ENCODE assay signal across 24 cellular contexts in the genomic region with DNA sequence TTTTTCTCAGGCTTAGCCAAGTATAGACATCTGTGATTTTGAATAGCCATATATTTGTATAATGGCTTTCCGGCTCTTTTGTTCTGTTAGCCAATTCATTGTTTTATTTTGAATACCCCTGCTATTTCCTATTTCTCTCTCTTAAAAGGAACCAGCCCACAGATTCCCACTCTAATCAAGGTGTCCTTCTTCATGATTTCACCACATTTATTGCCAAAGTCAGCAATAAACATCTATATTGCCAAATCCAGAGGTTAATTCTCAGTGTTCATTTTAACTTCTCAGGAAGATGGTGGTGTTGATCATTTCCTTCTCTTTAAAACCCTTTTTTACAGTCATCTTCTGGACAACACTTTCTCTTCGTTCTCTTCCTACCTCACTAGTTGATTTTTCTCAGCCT. TPM values are rescaled to one million over a fixed set of nuclear protein-coding genes. Genes with fewer than 3 reads are reported as not detected.
DNase-seq lines count a peak whose midpoint lies in the region; ATAC-seq, FAIRE-seq and TF ChIP-seq lines count a peak whose summit lies in the region.
"Had no signal": no experiment of that assay in that cellular context is flagged by ENCODE, and none has a peak within 500 bp of the region (broad histone marks: within the 10 kb centered on the region; RNA-seq: fewer than 3 reads in every experiment).

No MANE protein-coding gene starts in this region.

- TF ChIP-seq POLR2A in HepG2 (IDR thresholded peaks at IDR 0.05; ENCODE audit: insufficient read depth in 1 of 2, low read depth in 2 of 2, low read length in 2 of 2) (no peak), right lobe of liver (IDR thresholded peaks at IDR 0.05) (no peak), K562 (conservative IDR thresholded peaks at IDR 0.05) (no peak), endothelial cell of umbilical vein (IDR thresholded peaks at IDR 0.05; ENCODE audit: low read depth, low read length) (no peak), gastroesophageal sphincter (IDR thresholded peaks at IDR 0.05) (no peak)

- no peaks in the 10 kb centered on the region for H3K36me3 ChIP-seq in HepG2 (replicated peaks in 1 of 2; ENCODE audit: control insufficient read depth in 1 of 2, insufficient read depth in 2 of 2, low read length in 2 of 2)
- no peaks in the 10 kb centered on the region for H3K36me3 ChIP-seq in right lobe of liver
- H3K36me3 ChIP-seq in K562 (ENCODE audit: control insufficient read depth, insufficient read depth, low read length) = no peaks in the 10 kb centered on the region
- H3K36me3 ChIP-seq in endothelial cell of umbilical vein (ENCODE audit: control insufficient read depth in 2 of 2, extremely low read depth in 1 of 2, insufficient read depth in 2 of 2, low read length in 2 of 2) = no peaks in the 10 kb centered on the region
- H3K36me3 ChIP-seq in gastroesophageal sphincter = no peaks in the 10 kb centered on the region
- H3K36me3 ChIP-seq: BE2C, BLaER1 had no signal

- no peak for TF ChIP-seq CTCF in HepG2 (CRISPR knock-in tag; IDR thresholded peaks at IDR 0.05)
- TF ChIP-seq CTCF in right lobe of liver (IDR thresholded peaks at IDR 0.05) = no peak
- TF ChIP-seq CTCF in K562 (IDR thresholded peaks at IDR 0.05 in 2 of 3, conservative IDR thresholded peaks at IDR 0.05 in 1 of 3; ENCODE audit: insufficient read depth in 2 of 3, low read depth in 1 of 3, low read length in 3 of 3) = no peak
- no peak for TF ChIP-seq CTCF in endothelial cell of umbilical vein (IDR thresholded peaks at IDR 0.05; ENCODE audit: extremely low read depth in 1 of 2, insufficient read depth in 1 of 2, low read depth in 1 of 2, low read length in 2 of 2)
- no peak for TF ChIP-seq CTCF in gastroesophageal sphincter (IDR thresholded peaks at IDR 0.05)

- BruUV-seq in HepG2 (replicated peaks; lab: Mats Ljungman, UMichigan) = no TSS peak
- no TSS peak for BruUV-seq in K562 (replicated peaks; lab: Mats Ljungman, UMichigan)
- BruUV-seq in endothelial cell of umbilical vein (replicated peaks; lab: Mats Ljungman, UMichigan) = no TSS peak

- ATAC-seq in HepG2 (no peak), right lobe of liver (no peak), K562 (no peak), gastroesophageal sphincter (no peak)

- WGBS in HepG2 (ENCODE audit: low lambda C conversion rate) = 1% methylated on average over 2 of the region's 2 CpGs
- 57% methylated on average over 1 of the region's 2 CpGs for WGBS in right lobe of liver (ENCODE audit: insufficient coverage, low coverage, low lambda C conversion rate, missing lambda C conversion rate)
- 12% methylated on average over 2 of the region's 2 CpGs for WGBS in K562 (ENCODE audit: insufficient coverage, low coverage, missing lambda C conversion rate)
- 41 to 80% methylated on average over 1 to 2 of the region's 2 CpGs for WGBS in gastroesophageal sphincter (ENCODE audit: low coverage in 1 of 2), 2 donors

- FAIRE-seq in HepG2 (lab: Jason Lieb, UNC) (no peak), K562 (lab: Jason Lieb, UNC) (no peak), endothelial cell of umbilical vein (lab: Jason Lieb, UNC) (no peak)
- FAIRE-seq: GM12891 had no signal

- in situ Hi-C loops in HepG2 (cut with HindIII; ENCODE audit: extremely low pct_ligation_motif_present, low pct_unique_long_range_greater_than_20kb) (no loop called here), K562 (cut with MboI) (no loop called here)

- H3K4me3 ChIP-seq in HepG2 (replicated peaks in 1 of 3; ENCODE audit: insufficient read depth in 1 of 3, low read depth in 2 of 3, low read length in 3 of 3) (no peak overlapping the region), right lobe of liver (no peak overlapping the region), K562 (no peak overlapping the region), endothelial cell of umbilical vein (replicated peaks in 1 of 3; ENCODE audit: insufficient read depth in 1 of 3, low read depth in 1 of 3, low read length in 3 of 3) (no peak overlapping the region), gastroesophageal sphincter (no peak overlapping the region)
- H3K4me3 ChIP-seq: BLaER1 had no signal

- TF ChIP-seq RAD21 in HepG2 (CRISPR knock-in tag; IDR thresholded peaks at IDR 0.05) (no peak), K562 (CRISPR knock-in tag; conservative IDR thresholded peaks at IDR 0.05 in 1 of 2, IDR thresholded peaks at IDR 0.05 in 1 of 2) (no peak)

- H3K9me3 ChIP-seq in HepG2 (ENCODE audit: low read length) (no peaks in the 10 kb centered on the region), right lobe of liver (no peaks in the 10 kb centered on the region), K562 (replicated peaks; ENCODE audit: control insufficient read depth, insufficient read depth, low read depth, low read length) (no peaks in the 10 kb centered on the region), endothelial cell of umbilical vein (replicated peaks; ENCODE audit: control insufficient read depth, insufficient read depth, low read length) (no peaks in the 10 kb centered on the region), gastroesophageal sphincter (no peaks in the 10 kb centered on the region)
- H3K9me3 ChIP-seq: BE2C, BLaER1 had no signal

- no peaks in the 10 kb centered on the region for H4K20me1 ChIP-seq in HepG2 (ENCODE audit: insufficient read depth, low read length)
- H4K20me1 ChIP-seq in K562 (replicated peaks; ENCODE audit: control insufficient read depth, insufficient read depth, low read length) = no peaks in the 10 kb centered on the region
- no peaks in the 10 kb centered on the region for H4K20me1 ChIP-seq in endothelial cell of umbilical vein (replicated peaks; ENCODE audit: control insufficient read depth, extremely low read depth, insufficient read depth, low read length)
- H4K20me1 ChIP-seq: BLaER1 had no signal

- intact Hi-C loops in HepG2 (cut with micrococcal nuclease; ENCODE audit: unreplicated experiment) (no loop called here), right lobe of liver (cut with DNase I) (no loop called here), K562 (cut with micrococcal nuclease) (no loop called here), endothelial cell of umbilical vein (cut with micrococcal nuclease) (no loop called here)

- DNase-seq in HepG2 (ENCODE audit: low spot score) (no peak), right lobe of liver (no peak), K562 (ENCODE audit: extremely low read depth in 1 of 4, low spot score in 3 of 4) (no peak), endothelial cell of umbilical vein (ENCODE audit: low read depth, low spot score) (peak; percentile 65), HPDE6-E6E7 (ENCODE audit: extremely low spot score) (no peak), GF-D8 (lab: John Stamatoyannopoulos, UW) (no peak)
- DNase-seq: ACHN; BE2C; C1 segment of cervical spinal cord; CD4-positive, alpha-beta memory T cell; CD4-positive, CD25-positive, alpha-beta regulatory T cell; CD8-positive, alpha-beta memory T cell; COR-L47; DMS 273 treated with DMSO at 0.1 percent for 48 hours; DMS153; DMS53; DMS79; DND-41; EL; GDM1 had no signal

- no peaks in the 10 kb centered on the region for H3K4me1 ChIP-seq in HepG2 (ENCODE audit: insufficient read depth, low read length)
- no peaks in the 10 kb centered on the region for H3K4me1 ChIP-seq in right lobe of liver
- H3K4me1 ChIP-seq in K562 (replicated peaks in 1 of 2; ENCODE audit: control insufficient read depth in 2 of 2, insufficient read depth in 2 of 2, low read length in 2 of 2) = no peaks in the 10 kb centered on the region; a peak in 1 of 5 replicates
- peaks cover 6% of the 10 kb centered on the region for H3K4me1 ChIP-seq in endothelial cell of umbilical vein (ENCODE audit: control insufficient read depth, extremely low read depth, insufficient read depth, low read length)
- peaks cover 0 to 4% (median 0%) of the 10 kb centered on the region in 3 donors for H3K4me1 ChIP-seq in gastroesophageal sphincter
- H3K4me1 ChIP-seq: BE2C, BLaER1 had no signal

- H2AFZ ChIP-seq in HepG2 (ENCODE audit: low read length) (no peak overlapping the region), K562 (ENCODE audit: low read depth, low read length) (no peak overlapping the region), endothelial cell of umbilical vein (ENCODE audit: low read depth, low read length) (no peak overlapping the region)

- POLR2A ChIA-PET in HepG2 (lab: Yijun Ruan, JAX) (no interaction called here), K562 (lab: Yijun Ruan, JAX) (no interaction called here), endothelial cell of umbilical vein (lab: Charles Lee) (no interaction called here)

- H3K9ac ChIP-seq in HepG2 (ENCODE audit: insufficient read depth, low read depth, low read length) (no peak overlapping the region), K562 (ENCODE audit: insufficient read depth in 1 of 2, low read depth in 2 of 2, low read length in 2 of 2) (no peak overlapping the region), endothelial cell of umbilical vein (replicated peaks; ENCODE audit: extremely low read depth, insufficient read depth, low read length) (no peak overlapping the region)
- H3K9ac ChIP-seq: BLaER1 had no signal

- H3K9me1 ChIP-seq in K562 (ENCODE audit: control insufficient read depth, insufficient read depth, low read length) (no peaks in the 10 kb centered on the region), endothelial cell of umbilical vein (replicated peaks; ENCODE audit: control insufficient read depth, extremely low read depth, insufficient read depth, low read length) (no peaks in the 10 kb centered on the region)

- H3K4me2 ChIP-seq in HepG2 (ENCODE audit: low read depth, low read length) = no peak overlapping the region
- no peak overlapping the region for H3K4me2 ChIP-seq in K562 (ENCODE audit: insufficient read depth, low read length)
- H3K4me2 ChIP-seq in endothelial cell of umbilical vein (ENCODE audit: insufficient read depth, low read length) = no peak overlapping the region
- H3K4me2 ChIP-seq: BLaER1 had no signal

- no peak for TF ChIP-seq EP300 in HepG2 (IDR thresholded peaks at IDR 0.05; ENCODE audit: low read depth in 2 of 2, low read length in 2 of 2)
- TF ChIP-seq EP300 in HepG2 (CRISPR knock-in tag; IDR thresholded peaks at IDR 0.05; ENCODE audit: borderline replicate concordance) = no peak
- TF ChIP-seq EP300 in K562 (IDR thresholded peaks at IDR 0.05; ENCODE audit: low read length) = no peak
- TF ChIP-seq EP300 in gastroesophageal sphincter (IDR thresholded peaks at IDR 0.05) = no peak

- H3K79me2 ChIP-seq in HepG2 (ENCODE audit: insufficient read depth, low read length) = no peaks in the 10 kb centered on the region
- no peaks in the 10 kb centered on the region for H3K79me2 ChIP-seq in K562 (ENCODE audit: control insufficient read depth, insufficient read depth, low read length)
- no peaks in the 10 kb centered on the region for H3K79me2 ChIP-seq in endothelial cell of umbilical vein (ENCODE audit: control insufficient read depth, insufficient read depth, low read length)

- CTCF ChIA-PET in HepG2 (lab: Yijun Ruan, JAX; ENCODE audit: low intra/inter-chr PET ratio, low total read pairs) (no interaction called here), K562 (lab: Yijun Ruan, JAX; ENCODE audit: low intra/inter-chr PET ratio) (no interaction called here), endothelial cell of umbilical vein (lab: Charles Lee) (interaction anchor here (0.6 to 1.3 kb wide), 3 partner anchors 26 to 898 kb away, joined by 3 to 4 read pairs (median 3); no protein-coding TSS in a partner anchor)

- dilution Hi-C loops in endothelial cell of umbilical vein (cut with MboI; ENCODE audit: extremely low pct_ligation_motif_present, low sequenced_read_pairs) = no loop called here

- no peak overlapping the region for H3K27ac ChIP-seq in HepG2 (ENCODE audit: extremely low read length, insufficient read depth, low read length)
- H3K27ac ChIP-seq in right lobe of liver = no peak overlapping the region
- no peak overlapping the region for H3K27ac ChIP-seq in K562 (ENCODE audit: extremely low read depth, low read depth, low read length)
- H3K27ac ChIP-seq in endothelial cell of umbilical vein (ENCODE audit: insufficient read depth, low read depth, low read length) = no peak overlapping the region
- H3K27ac ChIP-seq in gastroesophageal sphincter = no peak overlapping the region
- H3K27ac ChIP-seq: 22Rv1, BLaER1 had no signal

- H3K27me3 ChIP-seq in HepG2 (ENCODE audit: control insufficient read depth in 1 of 2, insufficient read depth in 2 of 2, low read length in 2 of 2) (no peaks in the 10 kb centered on the region), right lobe of liver (no peaks in the 10 kb centered on the region), K562 (ENCODE audit: control insufficient read depth in 2 of 2, insufficient read depth in 2 of 2, low read length in 2 of 2) (no peaks in the 10 kb centered on the region), endothelial cell of umbilical vein (ENCODE audit: control insufficient read depth in 2 of 2, insufficient read depth in 2 of 2, low read length in 2 of 2) (no peaks in the 10 kb centered on the region), gastroesophageal sphincter (no peaks in the 10 kb centered on the region)
- H3K27me3 ChIP-seq: BE2C, BLaER1 had no signal

RNA-seq across cellular contexts. Expression of a gene that starts 13.1 kb away (rescaled TPM):
- total RNA-seq in HepG2 (2016; rRNA removed; fragmentation: Illumina TruSeq; extraction: Trizol) (61.4 and 62.3 TPM in 2 replicates), right lobe of liver (100 to 1,000 TPM in 2 of 6 experiments, 10 to 100 TPM in 4; 49.4 to 129 (median 74.5) TPM), K562 (2014; rRNA removed) (38.3 and 40.9 TPM in 2 replicates), K562 (2014; rRNA removed; fragmentation: Illumina TruSeq; extraction: Trizol) (62.8 and 75.6 TPM in 2 replicates), K562 (2015; rRNA removed; fragmentation: Illumina TruSeq; extraction: Trizol) (60.5 and 63.6 TPM in 2 replicates), K562 (2021) (77.8 and 89.2 TPM in 2 replicates), endothelial cell of umbilical vein (235 and 272 TPM in 2 replicates), gastroesophageal sphincter (100 to 1,000 TPM; 106 to 127 (median 116) TPM)
- 20.6 and 24.7 TPM in 2 replicates for total RNA-seq in HepG2 (2016; cell fraction: cytosol; rRNA removed; fragmentation: Illumina TruSeq; extraction: Trizol; ENCODE audit: low read depth)
- total RNA-seq in HepG2 (2016; cell fraction: insoluble cytoplasmic fraction; rRNA removed; fragmentation: Illumina TruSeq; extraction: Trizol) = 58.6 TPM in 2 replicates
- total RNA-seq in HepG2 (2016; cell fraction: membrane; rRNA removed; fragmentation: Illumina TruSeq; extraction: Trizol) = 55.8 and 67.6 TPM in 2 replicates
- 88.9 and 104 TPM in 2 replicates for total RNA-seq in HepG2 (2016; cell fraction: nucleus; rRNA removed; fragmentation: Illumina TruSeq; extraction: Trizol)
- polyA plus RNA-seq in HepG2 (2011; rRNA removed) (35.3 and 44.8 TPM in 2 replicates), K562 (2011; rRNA removed) (39.6 and 52.0 TPM in 2 replicates), K562 (2014; fragmentation: Illumina TruSeq; extraction: Trizol) (48.6 and 64.6 TPM in 2 replicates), K562 (2014; fragmentation: Nextera tagmentation; extraction: Ambion mirVana) (10 to 100 TPM; 18.5 to 20.3 TPM), K562 (2014; rRNA removed) (42.5 and 44.2 TPM in 2 replicates), endothelial cell of umbilical vein (30.9 and 37.6 TPM in 2 replicates)
- polyA plus RNA-seq in HepG2 (2011; cell fraction: cytosol; rRNA removed) = 18.4 and 22.5 TPM in 2 replicates
- polyA plus RNA-seq in HepG2 (2011; cell fraction: nucleus; rRNA removed) = 53.6 and 55.5 TPM in 2 replicates
- 46.5 and 98.8 TPM in 2 replicates for polyA plus RNA-seq in HepG2 (2012)
- 11.8 and 15.3 TPM in 2 replicates for polyA plus RNA-seq in HepG2 (2016; cell fraction: cytosol; fragmentation: Illumina TruSeq; extraction: Trizol; ENCODE audit: low read depth)
- polyA plus RNA-seq in HepG2 (2016; cell fraction: insoluble cytoplasmic fraction; fragmentation: Illumina TruSeq; extraction: Trizol; ENCODE audit: low read depth) = 41.0 and 41.5 TPM in 2 replicates
- 30.8 and 35.3 TPM in 2 replicates for polyA plus RNA-seq in HepG2 (2016; cell fraction: membrane; fragmentation: Illumina TruSeq; extraction: Trizol; ENCODE audit: low read depth)
- polyA plus RNA-seq in HepG2 (2016; cell fraction: nucleus; fragmentation: Illumina TruSeq; extraction: Trizol; ENCODE audit: insufficient read depth, low read depth) = 84.9 and 97.5 TPM in 2 replicates
- 41.9 and 108 TPM in 2 replicates for polyA minus RNA-seq in HepG2 (2011; rRNA and poly(A)+ RNA removed; ENCODE audit: low replicate concordance)
- 29.6 and 32.2 TPM in 2 replicates for polyA minus RNA-seq in HepG2 (2011; cell fraction: cytosol; rRNA and poly(A)+ RNA removed)
- polyA minus RNA-seq in HepG2 (2011; cell fraction: nucleus; rRNA and poly(A)+ RNA removed) = 110 and 150 TPM in 2 replicates
- 48.8 and 150 TPM in 2 replicates for total RNA-seq in K562 (2011; cell fraction: chromatin; rRNA removed; ENCODE audit: low replicate concordance)
- total RNA-seq in K562 (2011; cell fraction: nucleolus; rRNA removed) = 22.3 and 36.3 TPM in 2 replicates
- 55.5 and 94.2 TPM in 2 replicates for total RNA-seq in K562 (2011; cell fraction: nucleoplasm; rRNA removed)
- 14.5 and 19.9 TPM in 2 replicates for polyA plus RNA-seq in K562 (2011; cell fraction: cytosol; rRNA removed)
- polyA plus RNA-seq in K562 (2011; cell fraction: nucleus; rRNA removed) = 55.9 and 59.1 TPM in 2 replicates
- 30.6 and 51.9 TPM in 2 replicates for polyA plus RNA-seq in K562 (2012)
- 67.7 and 75.5 TPM in 2 replicates for polyA minus RNA-seq in K562 (2011; rRNA and poly(A)+ RNA removed)
- 29.8 and 31.0 TPM in 2 replicates for polyA minus RNA-seq in K562 (2011; cell fraction: cytosol; rRNA and poly(A)+ RNA removed)
- polyA minus RNA-seq in K562 (2011; cell fraction: nucleus; rRNA and poly(A)+ RNA removed) = 64.8 and 112 TPM in 2 replicates
- 56.0 and 56.6 TPM in 2 replicates for polyA plus RNA-seq in endothelial cell of umbilical vein (2011; cell fraction: cytosol; rRNA removed)
- polyA plus RNA-seq in endothelial cell of umbilical vein (2011; cell fraction: nucleus; rRNA removed) = 151 and 152 TPM in 2 replicates
- polyA plus RNA-seq in endothelial cell of umbilical vein (2012) = 101 and 145 TPM in 2 replicates
- 102 and 113 TPM in 2 replicates for polyA minus RNA-seq in endothelial cell of umbilical vein
- 55.8 TPM for polyA minus RNA-seq in endothelial cell of umbilical vein (2011; cell fraction: cytosol; rRNA and poly(A)+ RNA removed)
- polyA minus RNA-seq in endothelial cell of umbilical vein (2011; cell fraction: nucleus; rRNA and poly(A)+ RNA removed) = 274 and 443 TPM in 2 replicates
